1 cellular context compared by ENCODE assay signal in genomic region chr1:214445201-214445600, GRCh38.
TF ChIP-seq lines count a peak whose summit lies in the region.

No MANE protein-coding gene starts in this region.

TF ChIP-seq in HCT116, 20 proteins besides CTCF, POLR2A, EP300 and RAD21 (continued from another document):
- TF ChIP-seq REST (IDR thresholded peaks at IDR 0.05; ENCODE audit: low read depth) (no peak), CEBPB (IDR thresholded peaks at IDR 0.05; ENCODE audit: low read depth) (no peak), MAX (IDR thresholded peaks at IDR 0.05) (no peak), JUND (IDR thresholded peaks at IDR 0.05) (no peak), ZNF274 (IDR thresholded peaks at IDR 0.05; ENCODE audit: low read depth, low read length) (no peak), CBX3 (IDR thresholded peaks at IDR 0.05; ENCODE audit: low read depth) (no peak), EZH2phosphoT487 (IDR thresholded peaks at IDR 0.05; ENCODE audit: borderline replicate concordance) (no peak)
